In genomic region chr7:103279963-103280802, GRCh38 we compare ENCODE assay signal across 1 cellular context.
TF ChIP-seq lines count a peak whose summit lies in the region.

No MANE protein-coding gene starts in this region.

TF ChIP-seq in WTC11, 78 proteins besides CTCF, POLR2A, EP300 and RAD21 (continued from another document):
- TF ChIP-seq AFF4 (CRISPR knock-in tag; IDR thresholded peaks at IDR 0.05; ENCODE audit: borderline replicate concordance) (peak; percentile 59; the same call in 1 of the 2 replicates), IRF1 (CRISPR knock-in tag; IDR thresholded peaks at IDR 0.05) (0 out of 2 replicates have a peak, but pooled peaks have one; percentile 63), CREB1 (CRISPR knock-in tag; IDR thresholded peaks at IDR 0.05) (peak; percentile 58; the same call in 1 of the 2 replicates), ESRRA (CRISPR knock-in tag; IDR thresholded peaks at IDR 0.05; ENCODE audit: borderline replicate concordance) (0 out of 2 replicates have a peak, but pooled peaks have one; percentile 61), NFE2L1 (CRISPR knock-in tag; IDR thresholded peaks at IDR 0.05) (peak; percentile 90; the same call in 1 of the 2 replicates), FOXK1 (CRISPR knock-in tag; IDR thresholded peaks at IDR 0.05) (0 out of 2 replicates have a peak, but pooled peaks have one; percentile 70), NFYB (CRISPR knock-in tag; conservative IDR thresholded peaks at IDR 0.05; ENCODE audit: low read depth) (0 out of 2 replicates have a peak, but pooled peaks have one; percentile 19), ETV6 (CRISPR knock-in tag; IDR thresholded peaks at IDR 0.05) (peak; percentile 64; the same call in 1 of the 2 replicates), ZNF281 (CRISPR knock-in tag; IDR thresholded peaks at IDR 0.05) (0 out of 2 replicates have a peak, but pooled peaks have one; percentile 35), USF2 (CRISPR knock-in tag; IDR thresholded peaks at IDR 0.05) (peak; percentile 58; the same call in 1 of the 2 replicates), FOXP4 (CRISPR knock-in tag; IDR thresholded peaks at IDR 0.05) (peak; percentile 65; the same call in 1 of the 2 replicates), E2F5 (CRISPR knock-in tag; IDR thresholded peaks at IDR 0.05) (peak; percentile 79), NR2C2 (CRISPR knock-in tag; IDR thresholded peaks at IDR 0.05) (0 out of 2 replicates have a peak, but pooled peaks have one; percentile 33), TCF7 (CRISPR knock-in tag; IDR thresholded peaks at IDR 0.05; ENCODE audit: low read depth) (0 out of 2 replicates have a peak, but pooled peaks have one; percentile 61)
